ENCODE assay signal across 9 cellular contexts in genomic region chr2:160583162-160583522, GRCh38.
A peak's percentile ranks its signal among the peaks of the same experiment; 100 is the strongest.
DNase-seq lines count a peak whose midpoint lies in the region; ATAC-seq and TF ChIP-seq lines count a peak whose summit lies in the region.
"Had no signal": no experiment of that assay in that cellular context is flagged by ENCODE, and none has a peak within 500 bp of the region (broad histone marks: within the 10 kb centered on the region; RNA-seq: fewer than 3 reads in every experiment).

No MANE protein-coding gene starts in this region.

- H3K4me3 ChIP-seq in astrocyte of the cerebellum (ENCODE audit: low read depth, low read length) (no peak overlapping the region), stomach smooth muscle (ENCODE audit: low read length in 2 of 2) (peak overlapping the region in 1 of 2 donors; percentile 23)

- peaks cover 8% of the 10 kb centered on the region for H3K4me1 ChIP-seq in stomach smooth muscle (ENCODE audit: control insufficient read depth, insufficient read depth, low read length)

- no peaks in the 10 kb centered on the region for H3K9me3 Mint-ChIP-seq in natural killer cell treated with Interleukin-12 subunit alpha and Interleukin-12 subunit beta and Interleukin-15 and Interleukin-18, amount 100 ng/mL, for 72 hours
- H3K9me3 Mint-ChIP-seq in activated T-cell treated with anti-CD3 and anti-CD28 coated beads, Interleukin-2, amount 50 U/mL, for 4 hours, result no peaks in the 10 kb centered on the region

- in situ Hi-C loops in astrocyte of the cerebellum (cut with HindIII; ENCODE audit: low sequenced_read_pairs), result loop anchor here (5.0 kb wide), 1 partner anchor 46 kb away; no protein-coding TSS in a partner anchor

- H3K36me3 ChIP-seq in stomach smooth muscle (ENCODE audit: control insufficient read depth in 2 of 2, insufficient read depth in 2 of 2, low read length in 2 of 2), result no peaks in the 10 kb centered on the region

- peak; percentile 54 for DNase-seq in LHCN-M2 (ENCODE audit: low read depth)
- DNase-seq in astrocyte of the cerebellum (ENCODE audit: low read depth), result peak; percentile 46
- DNase-seq in iris pigment epithelial cell (ENCODE audit: low read depth), result peak; percentile 84
- DNase-seq in natural killer cell treated with Interleukin-12 subunit alpha and Interleukin-12 subunit beta and Interleukin-15 and Interleukin-18, amount 100 ng/mL, for 72 hours (ENCODE audit: low spot score), result no peak
- DNase-seq in T-helper 1 cell, result no peak
- no peak for DNase-seq in COLO668 (lab: John Stamatoyannopoulos, UW; ENCODE audit: unreplicated experiment)
- DNase-seq in activated T-cell treated with anti-CD3 and anti-CD28 coated beads, Interleukin-2, amount 50 U/mL, for 4 hours, result no peak
- DNase-seq: NCI-H187 treated with DMSO at 0.1 percent for 48 hours had no signal

- TF ChIP-seq CTCF in astrocyte of the cerebellum (IDR thresholded peaks at IDR 0.05; ENCODE audit: low read depth, low read length, missing control alignments), result no peak

- H3K9ac ChIP-seq in stomach smooth muscle (ENCODE audit: low read length in 2 of 2), result no peak overlapping the region

- ATAC-seq in natural killer cell treated with Interleukin-12 subunit alpha and Interleukin-12 subunit beta and Interleukin-15 and Interleukin-18, amount 100 ng/mL, for 72 hours, result no peak
- no peak for ATAC-seq in activated T-cell treated with anti-CD3 and anti-CD28 coated beads, Interleukin-2, amount 50 U/mL, for 4 hours

- H3K27me3 Mint-ChIP-seq in natural killer cell treated with Interleukin-12 subunit alpha and Interleukin-12 subunit beta and Interleukin-15 and Interleukin-18, amount 100 ng/mL, for 72 hours, result peaks cover 0 to 7% of the 10 kb centered on the region in 2 donors
- H3K27me3 Mint-ChIP-seq in activated T-cell treated with anti-CD3 and anti-CD28 coated beads, Interleukin-2, amount 50 U/mL, for 4 hours (ENCODE audit: low read depth), result no peaks in the 10 kb centered on the region

- no peaks in the 10 kb centered on the region for H3K27me3 ChIP-seq in stomach smooth muscle (ENCODE audit: control insufficient read depth in 1 of 2, insufficient read depth in 2 of 2, low read length in 2 of 2)

- H3K27ac Mint-ChIP-seq in natural killer cell treated with Interleukin-12 subunit alpha and Interleukin-12 subunit beta and Interleukin-15 and Interleukin-18, amount 100 ng/mL, for 72 hours, result no peak overlapping the region

- peaks cover 0 to 4% of the 10 kb centered on the region in 2 donors for H3K4me1 Mint-ChIP-seq in natural killer cell treated with Interleukin-12 subunit alpha and Interleukin-12 subunit beta and Interleukin-15 and Interleukin-18, amount 100 ng/mL, for 72 hours (ENCODE audit: low read depth in 2 of 2)
- H3K4me1 Mint-ChIP-seq in activated T-cell treated with anti-CD3 and anti-CD28 coated beads, Interleukin-2, amount 50 U/mL, for 4 hours (ENCODE audit: low read depth), result peaks cover 10% of the 10 kb centered on the region

- peak overlapping the region; percentile 38 for H3K27ac ChIP-seq in stomach smooth muscle (ENCODE audit: low read length)

- H3K36me3 Mint-ChIP-seq in natural killer cell treated with Interleukin-12 subunit alpha and Interleukin-12 subunit beta and Interleukin-15 and Interleukin-18, amount 100 ng/mL, for 72 hours, result no peaks in the 10 kb centered on the region
- H3K36me3 Mint-ChIP-seq in activated T-cell treated with anti-CD3 and anti-CD28 coated beads, Interleukin-2, amount 50 U/mL, for 4 hours (ENCODE audit: insufficient read depth), result no peaks in the 10 kb centered on the region

- no peak overlapping the region for H3K4me3 Mint-ChIP-seq in natural killer cell treated with Interleukin-12 subunit alpha and Interleukin-12 subunit beta and Interleukin-15 and Interleukin-18, amount 100 ng/mL, for 72 hours
- no peak overlapping the region for H3K4me3 Mint-ChIP-seq in activated T-cell treated with anti-CD3 and anti-CD28 coated beads, Interleukin-2, amount 50 U/mL, for 4 hours

- no peaks in the 10 kb centered on the region for H3K9me3 ChIP-seq in stomach smooth muscle (ENCODE audit: control insufficient read depth in 2 of 2, low read length in 2 of 2)

Comparison
In these comparisons a context has a peak if more than half of its experiments do, and no peak if none do; other contexts are left out.
1. DNase-seq: peak in LHCN-M2 (single experiment), astrocyte of the cerebellum (single experiment) and iris pigment epithelial cell (single experiment); none in natural killer cell treated with Interleukin-12 subunit alpha and Interleukin-12 subunit beta and Interleukin-15 and Interleukin-18, amount 100 ng/mL, for 72 hours (single experiment), T-helper 1 cell (0 of 5), COLO668 (single experiment) and activated T-cell treated with anti-CD3 and anti-CD28 coated beads, Interleukin-2, amount 50 U/mL, for 4 hours (single experiment).